Comparison of ENCODE assay signal across 21 cellular contexts in the genomic region with DNA sequence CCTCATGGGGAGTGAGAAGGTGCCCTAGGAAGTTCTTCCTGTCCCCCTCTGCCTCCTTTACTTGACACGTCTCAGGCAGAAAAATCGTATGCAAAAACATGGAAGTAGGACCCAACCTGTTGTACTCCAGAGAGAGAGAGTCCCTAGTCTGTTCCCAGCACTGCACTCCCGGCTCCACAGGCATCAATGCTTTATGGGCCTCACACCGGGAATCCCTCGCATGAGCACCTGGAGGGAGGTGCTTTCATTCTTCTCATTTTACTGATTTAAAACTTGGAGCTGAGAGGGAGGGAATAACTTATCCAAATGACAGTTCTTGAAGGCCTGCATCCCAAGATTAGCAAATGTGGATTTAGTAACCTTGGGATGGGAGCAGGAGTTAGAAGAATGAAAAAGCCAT.
DNase-seq lines count a peak whose midpoint lies in the region; ATAC-seq and TF ChIP-seq lines count a peak whose summit lies in the region.
"Had no signal": no experiment of that assay in that cellular context is flagged by ENCODE, and none has a peak within 500 bp of the region (broad histone marks: within the 10 kb centered on the region; RNA-seq: fewer than 3 reads in every experiment).

No MANE protein-coding gene starts in this region.

- POLR2A ChIA-PET in naive thymus-derived CD8-positive, alpha-beta T cell (lab: Charles Lee), result interaction anchor here (1.2 to 16.7 kb wide), 5 partner anchors 16 to 39 kb away, joined by 3 to 361 read pairs (median 9); no protein-coding TSS in a partner anchor

- DNase-seq in activated T-cell treated with anti-CD3 and anti-CD28 coated beads, Interleukin-2, amount 50 U/mL, for 72 hours, result no peak
- DNase-seq in activated T-cell treated with anti-CD3 and anti-CD28 coated beads for 4 hours, result no peak
- DNase-seq in DND-41, result peak; percentile 34
- DNase-seq in naive thymus-derived CD8-positive, alpha-beta T cell, result no peak
- DNase-seq in central memory CD4-positive, alpha-beta T cell, result no peak
- DNase-seq in left cardiac atrium, result no peak
- DNase-seq: activated CD4-positive, alpha-beta T cell treated with anti-CD3 and anti-CD28 coated beads for 1 hour; activated CD8-positive, alpha-beta memory T cell treated with anti-CD3 and anti-CD28 coated beads, Interleukin-2, amount 50 U/mL, for 4 hours; IMR-90; islet precursor cell; NCI-H1092 treated with DMSO at 0.1 percent for 48 hours; NCI-H1930; NCI-H446 treated with DMSO at 0.1 percent for 48 hours; sigmoid colon; stimulated activated CD4-positive, alpha-beta T cell treated with anti-CD3 and anti-CD28 coated beads, Interleukin-15, amount 100 ng/mL, for 24 hours; trophoblast cell had no signal

- no peaks in the 10 kb centered on the region for H3K36me3 ChIP-seq in DND-41 (ENCODE audit: insufficient read depth, low read length)
- H3K36me3 ChIP-seq: prostate gland, sigmoid colon had no signal

- peaks cover 99% of the 10 kb centered on the region for H3K4me1 ChIP-seq in DND-41 (ENCODE audit: insufficient read depth, low read length)
- H3K4me1 ChIP-seq: prostate gland, sigmoid colon had no signal

- no peak overlapping the region for H2AFZ ChIP-seq in DND-41 (ENCODE audit: low read depth, low read length)

- TF ChIP-seq CTCF in DND-41 (IDR thresholded peaks at IDR 0.05; ENCODE audit: borderline replicate concordance, extremely low read depth, low read length, poor library complexity, severe bottlenecking), result no peak

- ATAC-seq in activated T-cell treated with anti-CD3 and anti-CD28 coated beads, Interleukin-2, amount 50 U/mL, for 72 hours (replicated peaks in 1 of 2), result no peak
- no peak for ATAC-seq in DND-41 (ENCODE audit: insufficient read depth, low read depth)
- no peak for ATAC-seq in activated T-helper 17 cell treated with anti-CD3 and anti-CD28 coated beads, Interleukin-2, amount 50 U/mL, for 72 hours (replicated peaks)
- no peak for ATAC-seq in naive thymus-derived CD8-positive, alpha-beta T cell
- no peak for ATAC-seq in HG02973 (IDR thresholded peaks at IDR 0.05; ENCODE audit: unreplicated experiment)
- ATAC-seq in left cardiac atrium, result no peak
- ATAC-seq: Right ventricle myocardium inferior had no signal

- peaks cover 100% of the 10 kb centered on the region for H3K4me1 Mint-ChIP-seq in activated T-cell treated with anti-CD3 and anti-CD28 coated beads, Interleukin-2, amount 50 U/mL, for 72 hours (ENCODE audit: low read depth)
- peaks cover 46% of the 10 kb centered on the region for H3K4me1 Mint-ChIP-seq in activated T-helper 17 cell treated with anti-CD3 and anti-CD28 coated beads, Interleukin-2, amount 50 U/mL, for 72 hours
- peaks cover 52 to 100% (median 97%) of the 10 kb centered on the region in 4 donors for H3K4me1 Mint-ChIP-seq in naive thymus-derived CD8-positive, alpha-beta T cell
- H3K4me1 Mint-ChIP-seq: CD14-positive monocyte had no signal

- H3K4me3 Mint-ChIP-seq in activated T-cell treated with anti-CD3 and anti-CD28 coated beads, Interleukin-2, amount 50 U/mL, for 72 hours, result peak overlapping the region in 1 of 2 donors; percentile 43
- H3K4me3 Mint-ChIP-seq in activated T-helper 17 cell treated with anti-CD3 and anti-CD28 coated beads, Interleukin-2, amount 50 U/mL, for 72 hours, result peak overlapping the region; percentile 94
- H3K4me3 Mint-ChIP-seq in naive thymus-derived CD8-positive, alpha-beta T cell, result peak overlapping the region in 9 of 10 donors; percentile 3 to 91 (median 63)
- H3K4me3 Mint-ChIP-seq: CD14-positive monocyte had no signal

- no peak overlapping the region for H3K4me2 ChIP-seq in DND-41 (ENCODE audit: insufficient read depth, low read length)

- peak overlapping the region; percentile 98 for H3K27ac Mint-ChIP-seq in activated T-cell treated with anti-CD3 and anti-CD28 coated beads, Interleukin-2, amount 50 U/mL, for 72 hours
- H3K27ac Mint-ChIP-seq in activated T-helper 17 cell treated with anti-CD3 and anti-CD28 coated beads, Interleukin-2, amount 50 U/mL, for 72 hours, result peak overlapping the region; percentile 96
- peak overlapping the region; percentile 90 to 99 (median 97) for H3K27ac Mint-ChIP-seq in naive thymus-derived CD8-positive, alpha-beta T cell

- no peaks in the 10 kb centered on the region for H3K27me3 ChIP-seq in DND-41 (ENCODE audit: insufficient read depth, low read length, poor library complexity)

- H3K9me3 Mint-ChIP-seq in activated T-cell treated with anti-CD3 and anti-CD28 coated beads, Interleukin-2, amount 50 U/mL, for 72 hours, result peaks cover 2 to 7% of the 10 kb centered on the region in 2 donors
- H3K9me3 Mint-ChIP-seq in activated T-helper 17 cell treated with anti-CD3 and anti-CD28 coated beads, Interleukin-2, amount 50 U/mL, for 72 hours, result no peaks in the 10 kb centered on the region
- H3K9me3 Mint-ChIP-seq in naive thymus-derived CD8-positive, alpha-beta T cell, result no peaks in the 10 kb centered on the region

- H3K9me3 ChIP-seq in DND-41 (ENCODE audit: insufficient read depth, low read length, severe bottlenecking), result no peaks in the 10 kb centered on the region
- H3K9me3 ChIP-seq: prostate gland had no signal

- H3K27me3 Mint-ChIP-seq in activated T-cell treated with anti-CD3 and anti-CD28 coated beads, Interleukin-2, amount 50 U/mL, for 72 hours (ENCODE audit: low read depth), result no peaks in the 10 kb centered on the region
- no peaks in the 10 kb centered on the region for H3K27me3 Mint-ChIP-seq in activated T-helper 17 cell treated with anti-CD3 and anti-CD28 coated beads, Interleukin-2, amount 50 U/mL, for 72 hours
- no peaks in the 10 kb centered on the region for H3K27me3 Mint-ChIP-seq in naive thymus-derived CD8-positive, alpha-beta T cell

- H3K9ac ChIP-seq in DND-41 (ENCODE audit: low read depth, low read length), result peak overlapping the region; percentile 63

- peaks cover 38% of the 10 kb centered on the region for H3K79me2 ChIP-seq in DND-41 (ENCODE audit: insufficient read depth, low read length)

- no peaks in the 10 kb centered on the region for H4K20me1 ChIP-seq in DND-41 (ENCODE audit: insufficient read depth, low read length)

- intact Hi-C loops in left cardiac atrium (cut with DNase I), result no loop called here

- H3K4me3 ChIP-seq in DND-41 (ENCODE audit: low read depth in 1 of 2, low read length in 2 of 2), result no peak overlapping the region
- H3K4me3 ChIP-seq: prostate gland, sigmoid colon had no signal

- peaks cover 8 to 14% of the 10 kb centered on the region in 2 donors for H3K36me3 Mint-ChIP-seq in activated T-cell treated with anti-CD3 and anti-CD28 coated beads, Interleukin-2, amount 50 U/mL, for 72 hours (ENCODE audit: insufficient read depth in 2 of 2)
- peaks cover 15% of the 10 kb centered on the region for H3K36me3 Mint-ChIP-seq in activated T-helper 17 cell treated with anti-CD3 and anti-CD28 coated beads, Interleukin-2, amount 50 U/mL, for 72 hours (ENCODE audit: low read depth)
- H3K36me3 Mint-ChIP-seq in naive thymus-derived CD8-positive, alpha-beta T cell, result peaks cover 0 to 3% (median 0%) of the 10 kb centered on the region in 3 donors
- H3K36me3 Mint-ChIP-seq: CD14-positive monocyte had no signal

- peak overlapping the region; percentile 95 for H3K27ac ChIP-seq in DND-41 (ENCODE audit: low read length)
- H3K27ac ChIP-seq: prostate gland, sigmoid colon had no signal
